20 cellular contexts compared by ENCODE assay signal in genomic region chr10:27225642-27226257, GRCh38. TPM values are rescaled to one million over a fixed set of nuclear protein-coding genes. Genes with fewer than 3 reads are reported as not detected.
DNase-seq lines count a peak whose midpoint lies in the region; ATAC-seq lines count a peak whose summit lies in the region.
"Had no signal": no experiment of that assay in that cellular context is flagged by ENCODE, and none has a peak within 500 bp of the region (broad histone marks: within the 10 kb centered on the region; RNA-seq: fewer than 3 reads in every experiment).

No MANE protein-coding gene starts in this region.

- H3K36me3 Mint-ChIP-seq in T-cell: peaks cover 15% of the 10 kb centered on the region
- peaks cover 6% of the 10 kb centered on the region for H3K36me3 Mint-ChIP-seq in memory B cell

- POLR2A ChIA-PET in T-cell (lab: Charles Lee): interaction anchor here in 1 of 2 donors (1.0 kb wide), 1 partner anchor 17 kb away, joined by 3 read pairs; no protein-coding TSS in a partner anchor

- no peak for DNase-seq in stimulated activated naive CD8-positive, alpha-beta T cell treated with anti-CD3 and anti-CD28 coated beads, Interleukin-15, amount 100 ng/mL, for 72 hours
- DNase-seq in stimulated activated naive CD8-positive, alpha-beta T cell treated with anti-CD3 and anti-CD28 coated beads, Interleukin-15, Interleukin-2, amounts not matched to agents 100 U/mL and 50 U/mL, for 24 hours: no peak
- peak in 4 of 34 experiments; percentile 6 to 15 (median 10) for DNase-seq in T-cell
- no peak for DNase-seq in memory B cell (ENCODE audit: low spot score in 2 of 2)
- no peak for DNase-seq in NCI-H128 (lab: John Stamatoyannopoulos, UW; ENCODE audit: unreplicated experiment)
- DNase-seq in amygdala (lab: John Stamatoyannopoulos, UW): no peak
- no peak for DNase-seq in SW480 (ENCODE audit: low spot score)
- DNase-seq: activated CD8-positive, alpha-beta memory T cell treated with anti-CD3 and anti-CD28 coated beads, Interleukin-2, amount 50 U/mL, for 48 hours; activated naive CD4-positive, alpha-beta T cell; cerebellar nuclear complex; dorsolateral prefrontal cortex; head of caudate nucleus; NCI-H1092; NCI-H1930; NCI-H526 treated with DMSO at 0.1 percent for 48 hours; nucleus accumbens; SJCRH30; stimulated activated CD4-positive, alpha-beta T cell treated with anti-CD3 and anti-CD28 coated beads, Interleukin-2, amount 100 ng/mL, for 24 hours; testis had no signal

- no peaks in the 10 kb centered on the region for H3K27me3 Mint-ChIP-seq in stimulated activated naive CD8-positive, alpha-beta T cell treated with anti-CD3 and anti-CD28 coated beads, Interleukin-15, amount 100 ng/mL, for 72 hours
- H3K27me3 Mint-ChIP-seq in T-cell: no peaks in the 10 kb centered on the region
- no peaks in the 10 kb centered on the region for H3K27me3 Mint-ChIP-seq in memory B cell

- no peaks in the 10 kb centered on the region for H3K9me3 Mint-ChIP-seq in stimulated activated naive CD8-positive, alpha-beta T cell treated with anti-CD3 and anti-CD28 coated beads, Interleukin-15, amount 100 ng/mL, for 72 hours
- H3K9me3 Mint-ChIP-seq in T-cell (no peaks in the 10 kb centered on the region), memory B cell (no peaks in the 10 kb centered on the region)

- no peak overlapping the region for H3K4me3 Mint-ChIP-seq in stimulated activated naive CD8-positive, alpha-beta T cell treated with anti-CD3 and anti-CD28 coated beads, Interleukin-15, amount 100 ng/mL, for 72 hours
- H3K4me3 Mint-ChIP-seq in T-cell: peak overlapping the region in 1 of 3 donors; percentile 6
- H3K4me3 Mint-ChIP-seq in memory B cell: no peak overlapping the region

- CTCF ChIA-PET in T-cell (lab: Charles Lee): no interaction called here

- H3K27ac Mint-ChIP-seq in stimulated activated naive CD8-positive, alpha-beta T cell treated with anti-CD3 and anti-CD28 coated beads, Interleukin-15, amount 100 ng/mL, for 72 hours: no peak overlapping the region
- peak overlapping the region; percentile 33 to 71 for H3K27ac Mint-ChIP-seq in T-cell
- H3K27ac Mint-ChIP-seq in memory B cell: peak overlapping the region; percentile 41

- peaks cover 16% of the 10 kb centered on the region for H3K4me1 Mint-ChIP-seq in stimulated activated naive CD8-positive, alpha-beta T cell treated with anti-CD3 and anti-CD28 coated beads, Interleukin-15, amount 100 ng/mL, for 72 hours
- H3K4me1 Mint-ChIP-seq in T-cell (peaks cover 13 to 23% (median 21%) of the 10 kb centered on the region in 3 donors), memory B cell (peaks cover 6% of the 10 kb centered on the region)

- ATAC-seq in stimulated activated naive CD8-positive, alpha-beta T cell treated with anti-CD3 and anti-CD28 coated beads, Interleukin-15, amount 100 ng/mL, for 72 hours: peak; percentile 83
- no peak for ATAC-seq in stimulated activated naive CD8-positive, alpha-beta T cell treated with anti-CD3 and anti-CD28 coated beads, Interleukin-15, Interleukin-2, amounts not matched to agents 100 U/mL and 50 U/mL, for 24 hours
- ATAC-seq in T-cell (replicated peaks in 1 of 4) (peak; percentile 50 to 86 (median 72)), memory B cell (ENCODE audit: low read depth) (no peak)
- ATAC-seq: HCT116 had no signal

RNA-seq across cellular contexts. Expression of gene ACBD5, which starts 14.8 kb away (rescaled TPM):
- total RNA-seq in T-cell: 10 to 100 TPM; 20.7 to 21.2 (median 21.1) TPM

Comparison
In these comparisons a context has a peak if more than half of its experiments do, and no peak if none do; other contexts are left out.
1. ATAC-seq: peak in stimulated activated naive CD8-positive, alpha-beta T cell treated with anti-CD3 and anti-CD28 coated beads, Interleukin-15, amount 100 ng/mL, for 72 hours (single experiment) and T-cell (4 of 4); none in stimulated activated naive CD8-positive, alpha-beta T cell treated with anti-CD3 and anti-CD28 coated beads, Interleukin-15, Interleukin-2, amounts not matched to agents 100 U/mL and 50 U/mL, for 24 hours (single experiment) and memory B cell (single experiment).
2. H3K27ac Mint-ChIP-seq: peak in T-cell (2 of 2) and memory B cell (single experiment); none in stimulated activated naive CD8-positive, alpha-beta T cell treated with anti-CD3 and anti-CD28 coated beads, Interleukin-15, amount 100 ng/mL, for 72 hours (0 of 2).